Comparison of ENCODE assay signal across 8 cellular contexts in the genomic region with DNA sequence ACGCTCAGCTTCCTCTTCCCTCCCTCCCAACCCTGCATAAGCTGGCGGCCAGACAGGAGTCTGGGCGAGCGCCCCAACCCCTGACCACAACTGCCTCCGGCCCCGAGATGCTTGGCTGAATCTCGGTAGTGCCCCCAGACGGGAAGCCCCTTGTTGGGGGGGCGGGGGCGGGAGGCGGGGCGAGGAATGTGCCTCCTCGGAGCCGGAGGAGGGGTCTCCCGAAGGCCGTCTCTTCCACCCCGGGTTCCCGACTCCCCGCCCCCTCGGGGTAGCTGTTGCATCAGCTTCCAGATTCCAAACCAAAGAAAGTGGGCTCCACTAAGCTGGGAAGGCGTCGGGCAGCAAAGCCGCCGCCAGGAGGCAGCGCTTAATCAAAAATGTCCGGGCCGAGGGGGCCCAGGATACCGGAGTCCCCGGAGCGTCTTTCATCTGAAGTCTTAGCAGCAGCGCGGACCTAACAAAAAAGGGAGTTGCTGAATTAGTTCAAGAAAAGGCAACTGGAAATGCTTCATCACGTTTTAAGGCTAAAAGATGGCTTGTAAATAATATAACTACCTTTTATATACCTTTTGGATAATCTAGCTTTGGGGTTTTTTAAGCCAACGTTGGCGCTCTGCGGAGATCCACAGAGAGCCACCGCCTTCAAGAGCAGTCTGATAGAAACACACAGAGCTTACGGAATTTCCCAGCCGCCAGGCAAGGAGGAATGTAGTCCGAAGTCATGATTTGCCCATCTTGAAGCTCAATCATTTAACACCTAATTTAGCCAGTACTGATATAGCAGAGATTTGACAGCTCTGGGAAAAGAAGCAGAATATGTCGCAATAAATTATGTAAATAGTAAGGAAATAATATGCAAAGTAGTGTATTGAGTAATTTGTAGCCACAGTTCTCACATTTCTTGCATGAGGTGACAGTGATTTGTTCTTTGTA. TPM values are rescaled to one million over a fixed set of nuclear protein-coding genes. Genes with fewer than 3 reads are reported as not detected.
DNase-seq lines count a peak whose midpoint lies in the region; ATAC-seq and TF ChIP-seq lines count a peak whose summit lies in the region.

No MANE protein-coding gene starts in this region.

- no peaks in the 10 kb centered on the region for H3K36me3 ChIP-seq in GM23338 (ENCODE audit: insufficient read depth)
- no peaks in the 10 kb centered on the region for H3K36me3 ChIP-seq in mucosa of stomach (ENCODE audit: control insufficient read depth, insufficient read depth, low read length)

- DNase-seq in Daoy (ENCODE audit: low read depth) (peak; percentile 84), GM23338 (ENCODE audit: low spot score) (peak; percentile 99), NCI-H226 (peak; percentile 82), epithelial cell of prostate (ENCODE audit: low read depth, low spot score) (no peak), NCI-H2196 (lab: John Stamatoyannopoulos, UW; ENCODE audit: unreplicated experiment) (no peak)
- peak; percentile 20 for DNase-seq in activated CD8-positive, alpha-beta memory T cell treated with anti-CD3 and anti-CD28 coated beads, Interleukin-2, amount 50 U/mL, for 24 hours (ENCODE audit: extremely low read depth)
- peak; percentile 41 to 54 for DNase-seq in stimulated activated CD8-positive, alpha-beta memory T cell treated with anti-CD3 and anti-CD28 coated beads, Interleukin-7, amount 100 ng/mL, for 1 hour (ENCODE audit: low read depth in 2 of 2)

- H3K27me3 Mint-ChIP-seq in GM23338 (ENCODE audit: insufficient read depth, low read depth, poor library complexity) = peaks cover 32% of the 10 kb centered on the region

- peak; percentile 87 to 94 for TF ChIP-seq CTCF in GM23338 (conservative IDR thresholded peaks at IDR 0.05; ENCODE audit: low read depth in 2 of 2)

- H3K9me2 ChIP-seq in GM23338 (ENCODE audit: insufficient read depth) = no peaks in the 10 kb centered on the region

- peaks cover 8% of the 10 kb centered on the region; the same call in 1 of the 2 replicates for H3F3A ChIP-seq in GM23338 (replicated peaks; ENCODE audit: low read depth)

- peaks cover 49% of the 10 kb centered on the region for H3K4me1 Mint-ChIP-seq in GM23338

- H3K27ac ChIP-seq in GM23338 (ENCODE audit: low read depth) = peak overlapping the region; percentile 100
- peak overlapping the region; percentile 76 for H3K27ac ChIP-seq in epithelial cell of prostate

- peak; percentile 67 for ATAC-seq in GM23338

- H3K9me3 Mint-ChIP-seq in GM23338 = no peaks in the 10 kb centered on the region

- peak overlapping the region; percentile 97 for H3K4me2 ChIP-seq in GM23338

- H3K36me3 Mint-ChIP-seq in GM23338 (ENCODE audit: low read depth) = no peaks in the 10 kb centered on the region; the same call in 2 of the 3 replicates

- peak overlapping the region; percentile 84 for H3K9ac ChIP-seq in mucosa of stomach (ENCODE audit: low read length)

- H4K20me1 ChIP-seq in GM23338 (replicated peaks; ENCODE audit: insufficient read depth) = no peaks in the 10 kb centered on the region

- H3K4me1 ChIP-seq in GM23338 (ENCODE audit: insufficient read depth) (peaks cover 50% of the 10 kb centered on the region), mucosa of stomach (ENCODE audit: control insufficient read depth, insufficient read depth, low read length) (peaks cover 54% of the 10 kb centered on the region)

- no peaks in the 10 kb centered on the region for H3K9me3 ChIP-seq in mucosa of stomach (ENCODE audit: control insufficient read depth, low read length)

- H3K27me3 ChIP-seq in GM23338 (ENCODE audit: insufficient read depth) (no peaks in the 10 kb centered on the region), mucosa of stomach (ENCODE audit: control insufficient read depth, insufficient read depth, low read length) (no peaks in the 10 kb centered on the region)

- H3K79me2 ChIP-seq in GM23338 (replicated peaks; ENCODE audit: insufficient read depth) = no peaks in the 10 kb centered on the region

- H3K4me3 Mint-ChIP-seq in GM23338 = peak overlapping the region; percentile 80

- peak overlapping the region; percentile 86 for H3K4me3 ChIP-seq in GM23338
- H3K4me3 ChIP-seq in mucosa of stomach (ENCODE audit: low read length) = peak overlapping the region; percentile 21

- H3K27ac Mint-ChIP-seq in GM23338 = peak overlapping the region; percentile 96

- no peak overlapping the region for H2AFZ ChIP-seq in GM23338

TF ChIP-seq in GM23338, 12 proteins besides CTCF, POLR2A, EP300 and RAD21:
- no peak for TF ChIP-seq ZNF114 (CRISPR knock-in tag; IDR thresholded peaks at IDR 0.05)
- peak; percentile 49; the same call in 1 of the 2 replicates for TF ChIP-seq CREB1 (CRISPR knock-in tag; IDR thresholded peaks at IDR 0.05; ENCODE audit: low read depth)
- TF ChIP-seq POLR2AphosphoS5 (IDR thresholded peaks at IDR 0.05; ENCODE audit: low read depth) = peak; percentile 84

RNA-seq across cellular contexts. Expression of gene MRPL52, which starts 6.8 kb away (rescaled TPM):
- 174 and 223 TPM in 2 replicates for total RNA-seq in Daoy (2014; rRNA removed; shearing (Covaris generic))
- 131 and 138 TPM in 2 replicates for total RNA-seq in GM23338 (2014; rRNA removed; shearing (Covaris generic))
- polyA plus RNA-seq in GM23338 (2016; fragmentation: Nextera tagmentation; extraction: Ambion mirVana) = 617 and 691 TPM in 2 replicates

RNA-seq across cellular contexts. Expression of gene SLC7A7, which starts 7.7 kb away (rescaled TPM):
- 0.51 and 1.8 TPM in 2 replicates for total RNA-seq in Daoy (2014; rRNA removed; shearing (Covaris generic))
- 3.6 and 6.1 TPM in 2 replicates for total RNA-seq in GM23338 (2014; rRNA removed; shearing (Covaris generic))
- 2.7 and 4.1 TPM in 2 replicates for polyA plus RNA-seq in GM23338 (2016; fragmentation: Nextera tagmentation; extraction: Ambion mirVana)

RNA-seq across cellular contexts. Expression of gene MMP14, which starts 13.5 kb away (rescaled TPM):
- 158 and 176 TPM in 2 replicates for total RNA-seq in Daoy (2014; rRNA removed; shearing (Covaris generic))
- total RNA-seq in GM23338 (2014; rRNA removed; shearing (Covaris generic)) = 48.9 and 56.4 TPM in 2 replicates
- polyA plus RNA-seq in GM23338 (2016; fragmentation: Nextera tagmentation; extraction: Ambion mirVana) = 6.5 and 7.0 TPM in 2 replicates

RNA-seq across cellular contexts. Expression of gene LRP10, which starts 48.7 kb away (rescaled TPM):
- total RNA-seq in Daoy (2014; rRNA removed; shearing (Covaris generic)) = 17.3 and 21.1 TPM in 2 replicates
- 16.5 and 18.1 TPM in 2 replicates for total RNA-seq in GM23338 (2014; rRNA removed; shearing (Covaris generic))
- 5.4 and 6.4 TPM in 2 replicates for polyA plus RNA-seq in GM23338 (2016; fragmentation: Nextera tagmentation; extraction: Ambion mirVana)

RNA-seq across cellular contexts. Expression of gene OXA1L, which starts 56.4 kb away (rescaled TPM):
- 89.7 and 96.9 TPM in 2 replicates for total RNA-seq in Daoy (2014; rRNA removed; shearing (Covaris generic))
- 89.9 and 91.7 TPM in 2 replicates for total RNA-seq in GM23338 (2014; rRNA removed; shearing (Covaris generic))
- 57.6 and 61.7 TPM in 2 replicates for polyA plus RNA-seq in GM23338 (2016; fragmentation: Nextera tagmentation; extraction: Ambion mirVana)

Comparison
In these comparisons a context has a peak if more than half of its experiments do, and no peak if none do; other contexts are left out.
1. DNase-seq: peak in Daoy (single experiment), GM23338 (single experiment), NCI-H226 (single experiment), activated CD8-positive, alpha-beta memory T cell treated with anti-CD3 and anti-CD28 coated beads, Interleukin-2, amount 50 U/mL, for 24 hours (single experiment) and stimulated activated CD8-positive, alpha-beta memory T cell treated with anti-CD3 and anti-CD28 coated beads, Interleukin-7, amount 100 ng/mL, for 1 hour (2 of 2); none in epithelial cell of prostate (single experiment) and NCI-H2196 (single experiment).